ENCODE assay signal across 11 cellular contexts in genomic region chr6:5619249-5619648, GRCh38.
DNase-seq lines count a peak whose midpoint lies in the region; ATAC-seq and TF ChIP-seq lines count a peak whose summit lies in the region.
"Had no signal": no experiment of that assay in that cellular context is flagged by ENCODE, and none has a peak within 500 bp of the region (broad histone marks: within the 10 kb centered on the region; RNA-seq: fewer than 3 reads in every experiment).

No MANE protein-coding gene starts in this region.

- CTCF ChIA-PET in CD8-positive, alpha-beta T cell (lab: Charles Lee) = no interaction called here

- no peaks in the 10 kb centered on the region for H3K9me2 ChIP-seq in Karpas-422 (replicated peaks; ENCODE audit: insufficient read depth, low read length)

- H3K9me3 ChIP-seq in CD8-positive, alpha-beta T cell (ENCODE audit: low read length) = no peaks in the 10 kb centered on the region
- H3K9me3 ChIP-seq in Karpas-422 (ENCODE audit: low read length) = no peaks in the 10 kb centered on the region

- TF ChIP-seq CTCF in CD8-positive, alpha-beta T cell (IDR thresholded peaks at IDR 0.05) = no peak

- H3K27me3 Mint-ChIP-seq in CD8-positive, alpha-beta T cell (ENCODE audit: low read depth) = no peaks in the 10 kb centered on the region
- no peaks in the 10 kb centered on the region for H3K27me3 Mint-ChIP-seq in activated naive CD8-positive, alpha-beta T cell treated with anti-CD3 and anti-CD28 coated beads for 36 hours

- H3K4me2 ChIP-seq in Karpas-422 (ENCODE audit: low read depth, low read length, poor library complexity, severe bottlenecking) = no peak overlapping the region

- H3K27me3 ChIP-seq in CD8-positive, alpha-beta T cell (ENCODE audit: insufficient read depth, low read length) = no peaks in the 10 kb centered on the region
- H3K27me3 ChIP-seq in Karpas-422 (ENCODE audit: low read length) = no peaks in the 10 kb centered on the region

- no peaks in the 10 kb centered on the region for H3K36me3 ChIP-seq in CD8-positive, alpha-beta T cell (ENCODE audit: insufficient read depth, low read length)
- no peaks in the 10 kb centered on the region for H3K36me3 ChIP-seq in Karpas-422 (ENCODE audit: insufficient read depth, low read length)

- ATAC-seq in CD8-positive, alpha-beta T cell = peak; percentile 99
- peak; percentile 92 for ATAC-seq in GM21515 (IDR thresholded peaks at IDR 0.05; ENCODE audit: unreplicated experiment)
- no peak for ATAC-seq in HG03025 (IDR thresholded peaks at IDR 0.05; ENCODE audit: low FRiP score, unreplicated experiment)
- ATAC-seq: left colon had no signal

- peak; percentile 5 to 73 (median 45) for DNase-seq in CD8-positive, alpha-beta T cell
- DNase-seq in KG1 (lab: John Stamatoyannopoulos, UW) (peak; percentile 18), COLO829 (ENCODE audit: low spot score) (no peak), EL (no peak), Karpas-422 (no peak)
- DNase-seq in activated naive CD8-positive, alpha-beta T cell treated with anti-CD3 and anti-CD28 coated beads for 36 hours = peak; percentile 38
- DNase-seq: IMR-90 had no signal

- no peak overlapping the region for H3K9ac ChIP-seq in Karpas-422 (ENCODE audit: low read length)

- H3K4me3 Mint-ChIP-seq in CD8-positive, alpha-beta T cell = peak overlapping the region; percentile 45
- peak overlapping the region; percentile 29 for H3K4me3 Mint-ChIP-seq in activated naive CD8-positive, alpha-beta T cell treated with anti-CD3 and anti-CD28 coated beads for 36 hours
- H3K4me3 Mint-ChIP-seq: CD14-positive monocyte had no signal

- intact Hi-C loops in CD8-positive, alpha-beta T cell (cut with DNase I, micrococcal nuclease) = loop anchor here in 1 of 2 experiments (5.0 kb wide), 2 partner anchors 37 to 48 kb away; no protein-coding TSS in a partner anchor

- peak overlapping the region; percentile 26 for H3K4me3 ChIP-seq in CD8-positive, alpha-beta T cell (ENCODE audit: low read depth, low read length)
- no peak overlapping the region for H3K4me3 ChIP-seq in Karpas-422 (ENCODE audit: low read length)

- no peaks in the 10 kb centered on the region for H3K9me3 Mint-ChIP-seq in CD8-positive, alpha-beta T cell
- H3K9me3 Mint-ChIP-seq in activated naive CD8-positive, alpha-beta T cell treated with anti-CD3 and anti-CD28 coated beads for 36 hours = no peaks in the 10 kb centered on the region

- POLR2A ChIA-PET in CD8-positive, alpha-beta T cell (lab: Charles Lee) = no interaction called here

- peaks cover 31% of the 10 kb centered on the region for H3K4me1 Mint-ChIP-seq in CD8-positive, alpha-beta T cell (ENCODE audit: low read depth)
- peaks cover 17% of the 10 kb centered on the region for H3K4me1 Mint-ChIP-seq in activated naive CD8-positive, alpha-beta T cell treated with anti-CD3 and anti-CD28 coated beads for 36 hours
- H3K4me1 Mint-ChIP-seq: CD14-positive monocyte had no signal

- H3K27ac Mint-ChIP-seq in CD8-positive, alpha-beta T cell = peak overlapping the region; percentile 89
- H3K27ac Mint-ChIP-seq in activated naive CD8-positive, alpha-beta T cell treated with anti-CD3 and anti-CD28 coated beads for 36 hours = peak overlapping the region; percentile 43
- H3K27ac Mint-ChIP-seq: CD14-positive monocyte had no signal

- H3K36me3 Mint-ChIP-seq in CD8-positive, alpha-beta T cell = peaks cover 18% of the 10 kb centered on the region
- peaks cover 37% of the 10 kb centered on the region for H3K36me3 Mint-ChIP-seq in activated naive CD8-positive, alpha-beta T cell treated with anti-CD3 and anti-CD28 coated beads for 36 hours

- peak overlapping the region; percentile 49 for H3K27ac ChIP-seq in CD8-positive, alpha-beta T cell (ENCODE audit: low read depth, low read length)
- no peak overlapping the region for H3K27ac ChIP-seq in Karpas-422 (ENCODE audit: low read length)

- peaks cover 15% of the 10 kb centered on the region for H3K4me1 ChIP-seq in CD8-positive, alpha-beta T cell (ENCODE audit: insufficient read depth, low read length)
- H3K4me1 ChIP-seq in Karpas-422 (ENCODE audit: low read length) = peaks cover 13% of the 10 kb centered on the region

- no peaks in the 10 kb centered on the region for H3K79me2 ChIP-seq in Karpas-422 (ENCODE audit: low read length)

- no peak overlapping the region for H2AFZ ChIP-seq in Karpas-422 (ENCODE audit: low read length)

- peaks cover 5% of the 10 kb centered on the region; the same call in 1 of the 2 replicates for H4K20me1 ChIP-seq in Karpas-422 (ENCODE audit: insufficient read depth, low read depth, low read length)

Comparison
In these comparisons a context has a peak if more than half of its experiments do, and no peak if none do; other contexts are left out.
1. DNase-seq: peak in CD8-positive, alpha-beta T cell (7 of 7), KG1 (single experiment) and activated naive CD8-positive, alpha-beta T cell treated with anti-CD3 and anti-CD28 coated beads for 36 hours (single experiment); none in COLO829 (single experiment), EL (single experiment) and Karpas-422 (single experiment).